Comparison of ENCODE assay signal across 7 cellular contexts in genomic region chr5:89484962-89485361, GRCh38.
"Had no signal": no experiment of that assay in that cellular context is flagged by ENCODE, and none has a peak within 500 bp of the region (broad histone marks: within the 10 kb centered on the region; RNA-seq: fewer than 3 reads in every experiment).

No MANE protein-coding gene starts in this region.

- DNase-seq: GDM1, GF-D8 had no signal

- FAIRE-seq: G401.6, GM12878, GM12891, GM12892, GM18507 had no signal

- ATAC-seq: GM12878 had no signal

- H3K4me3 ChIP-seq: GM12878 had no signal
